In the genomic region with DNA sequence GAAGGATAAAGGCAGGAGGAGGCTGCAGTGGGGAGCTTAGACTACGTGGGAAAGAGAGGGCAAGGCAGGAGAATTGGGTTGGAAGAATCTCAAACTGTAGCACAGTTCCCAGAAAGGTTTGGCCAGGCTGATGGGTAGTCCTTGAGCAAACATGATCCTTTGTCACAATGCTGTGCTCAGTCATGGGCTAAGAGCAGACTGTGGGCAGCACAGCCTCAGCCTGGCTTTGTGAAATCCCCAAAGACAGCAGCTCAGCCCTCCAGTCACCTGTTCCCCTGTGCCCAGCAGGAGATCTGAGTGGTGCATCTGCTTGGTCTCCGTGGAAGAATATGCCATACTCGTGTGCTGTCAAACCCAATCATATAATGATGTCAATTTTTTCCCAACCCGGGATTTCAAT, we compare ENCODE assay signal across 17 cellular contexts. TPM values are rescaled to one million over a fixed set of nuclear protein-coding genes. Genes with fewer than 3 reads are reported as not detected.
"Had no signal": no experiment of that assay in that cellular context is flagged by ENCODE, and none has a peak within 500 bp of the region (broad histone marks: within the 10 kb centered on the region; RNA-seq: fewer than 3 reads in every experiment).

No MANE protein-coding gene starts in this region.

- H3K9me3 ChIP-seq: esophagus squamous epithelium, pancreas, right lobe of liver, thyroid gland had no signal

- H3K27me3 ChIP-seq: pancreas, right lobe of liver, thyroid gland had no signal

- H3K4me1 ChIP-seq: esophagus squamous epithelium, pancreas, thyroid gland had no signal

- ATAC-seq: activated CD4-positive, CD25-positive, alpha-beta regulatory T cell treated with anti-CD3 and anti-CD28 coated beads, Interleukin-2, amount 50 U/mL, for 24 hours; activated CD8-positive, alpha-beta T cell treated with anti-CD3 and anti-CD28 coated beads, Interleukin-2, amount 10 ng/mL, durations not matched to agents 7 days and 5 days; naive thymus-derived CD8-positive, alpha-beta T cell; pancreas; stimulated activated naive B cell treated with anti-CD40 and anti-IgM and Interleukin-4, amounts not matched to agents 10 μg/mL and 1 μg/mL and 100 μg/mL, for 72 hours; T-cell had no signal

- H3K36me3 ChIP-seq: esophagus squamous epithelium, pancreas, right lobe of liver, thyroid gland had no signal

- DNase-seq: activated CD4-positive, alpha-beta T cell treated with anti-CD3 and anti-CD28 coated beads, Interleukin-2, amount 10 ng/mL, durations not matched to agents 7 days and 5 days; activated CD8-positive, alpha-beta T cell treated with anti-CD3 and anti-CD28 coated beads, Interleukin-2, amount 10 ng/mL, durations not matched to agents 7 days and 5 days; activated naive CD4-positive, alpha-beta T cell treated with anti-CD3 and anti-CD28 coated beads, Interleukin-2, amount 50 U/mL, for 16 hours; activated T-cell treated with anti-CD3 and anti-CD28 coated beads, Interleukin-2, amount 50 U/mL, for 24 hours; dermis blood vessel endothelial cell; effector memory CD4-positive, alpha-beta T cell; esophagus squamous epithelium; mesenchymal stem cell; naive thymus-derived CD8-positive, alpha-beta T cell; right lobe of liver; stimulated activated naive B cell treated with anti-CD40 and anti-IgM and Interleukin-4, amounts not matched to agents 10 μg/mL and 1 μg/mL and 100 μg/mL, for 72 hours; T-cell; T-helper 9 cell; thyroid gland had no signal

- H3K4me3 ChIP-seq: esophagus squamous epithelium, pancreas, right lobe of liver, thyroid gland had no signal

- H3K27ac ChIP-seq: esophagus squamous epithelium, pancreas, right lobe of liver, thyroid gland had no signal

- FAIRE-seq: bronchial epithelial cell, pancreas had no signal

RNA-seq across cellular contexts. Expression of gene C1QTNF1, which starts 40.1 kb away (rescaled TPM):
- total RNA-seq: activated CD4-positive, alpha-beta T cell treated with anti-CD3 and anti-CD28 coated beads, Interleukin-2, amount 10 ng/mL, durations not matched to agents 7 days and 5 days; activated CD8-positive, alpha-beta T cell treated with anti-CD3 and anti-CD28 coated beads, Interleukin-2, amount 10 ng/mL, durations not matched to agents 7 days and 5 days; naive thymus-derived CD8-positive, alpha-beta T cell had no signal
- polyA plus RNA-seq: naive thymus-derived CD8-positive, alpha-beta T cell had no signal
